8 cellular contexts compared by ENCODE assay signal in genomic region chr10:125144693-125145623, GRCh38. TPM values are rescaled to one million over a fixed set of nuclear protein-coding genes. Genes with fewer than 3 reads are reported as not detected.
A peak's percentile ranks its signal among the peaks of the same experiment; 100 is the strongest.
DNase-seq lines count a peak whose midpoint lies in the region; ATAC-seq and TF ChIP-seq lines count a peak whose summit lies in the region.

No MANE protein-coding gene starts in this region.

- no peak overlapping the region for H3K4me2 ChIP-seq in MM.1S (ENCODE audit: low read depth, low read length)

- H3K9ac ChIP-seq in stomach smooth muscle (ENCODE audit: low read length in 2 of 2) (peak overlapping the region in 1 of 2 donors; percentile 42), MM.1S (ENCODE audit: low read length) (no peak overlapping the region)

- H3K27ac Mint-ChIP-seq in CD8-positive, alpha-beta memory T cell, result no peak overlapping the region

- no peak overlapping the region for H3K4me3 ChIP-seq in CD8-positive, alpha-beta memory T cell (ENCODE audit: low read length)
- peak overlapping the region in 1 of 2 donors; percentile 49 for H3K4me3 ChIP-seq in stomach smooth muscle (ENCODE audit: low read length in 2 of 2)
- H3K4me3 ChIP-seq in MM.1S (ENCODE audit: low read length), result no peak overlapping the region

- TF ChIP-seq CTCF in MM.1S (IDR thresholded peaks at IDR 0.05; ENCODE audit: low read length), result no peak

- H3F3A ChIP-seq in MM.1S (ENCODE audit: insufficient read depth, low read length), result no peaks in the 10 kb centered on the region

- no peak for DNase-seq in CD8-positive, alpha-beta memory T cell
- DNase-seq in amniotic epithelial cell (ENCODE audit: low read depth) (peak; percentile 63), iPS-NIHi11 (ENCODE audit: low spot score) (peak; percentile 69), MM.1S (no peak), SHP77 treated with DMSO at 0.1 percent for 48 hours (lab: John Stamatoyannopoulos, UW) (no peak)

- POLR2A ChIA-PET in CD8-positive, alpha-beta memory T cell (lab: Charles Lee), result no interaction called here

- H3K4me1 ChIP-seq in CD8-positive, alpha-beta memory T cell (ENCODE audit: insufficient read depth, low read length), result no peaks in the 10 kb centered on the region
- H3K4me1 ChIP-seq in stomach smooth muscle (ENCODE audit: control insufficient read depth, insufficient read depth, low read length) (peaks cover 79% of the 10 kb centered on the region), MM.1S (ENCODE audit: low read length) (no peaks in the 10 kb centered on the region)

- H4K20me1 ChIP-seq in MM.1S (ENCODE audit: insufficient read depth, low read length), result no peaks in the 10 kb centered on the region

- peak overlapping the region; percentile 1 for H3K27ac ChIP-seq in CD8-positive, alpha-beta memory T cell (ENCODE audit: low read depth, low read length)
- H3K27ac ChIP-seq in stomach smooth muscle (ENCODE audit: low read length) (peak overlapping the region; percentile 41), MM.1S (ENCODE audit: low read length) (no peak overlapping the region)

- H3K36me3 ChIP-seq in CD8-positive, alpha-beta memory T cell (ENCODE audit: insufficient read depth, low read length), result no peaks in the 10 kb centered on the region
- no peaks in the 10 kb centered on the region for H3K36me3 ChIP-seq in stomach smooth muscle (ENCODE audit: control insufficient read depth in 2 of 2, insufficient read depth in 2 of 2, low read length in 2 of 2)
- H3K36me3 ChIP-seq in MM.1S (replicated peaks; ENCODE audit: insufficient read depth, low read length), result no peaks in the 10 kb centered on the region

- no peaks in the 10 kb centered on the region for H3K36me3 Mint-ChIP-seq in CD8-positive, alpha-beta memory T cell

- peaks cover 18 to 52% of the 10 kb centered on the region in 2 donors for H3K27me3 Mint-ChIP-seq in CD8-positive, alpha-beta memory T cell

- H3K9me3 ChIP-seq in CD8-positive, alpha-beta memory T cell (ENCODE audit: low read length), result no peaks in the 10 kb centered on the region
- H3K9me3 ChIP-seq in stomach smooth muscle (ENCODE audit: control insufficient read depth in 2 of 2, low read length in 2 of 2), result no peaks in the 10 kb centered on the region
- no peaks in the 10 kb centered on the region for H3K9me3 ChIP-seq in MM.1S (replicated peaks; ENCODE audit: insufficient read depth, low read length)

- no peaks in the 10 kb centered on the region for H3K27me3 ChIP-seq in CD8-positive, alpha-beta memory T cell (ENCODE audit: insufficient read depth, low read length, poor library complexity, severe bottlenecking)
- H3K27me3 ChIP-seq in stomach smooth muscle (ENCODE audit: control insufficient read depth in 1 of 2, insufficient read depth in 2 of 2, low read length in 2 of 2), result no peaks in the 10 kb centered on the region
- H3K27me3 ChIP-seq in MM.1S (replicated peaks; ENCODE audit: insufficient read depth, low read length), result peaks cover 78% of the 10 kb centered on the region

- peaks cover 0 to 7% (median 0%) of the 10 kb centered on the region in 3 donors for H3K4me1 Mint-ChIP-seq in CD8-positive, alpha-beta memory T cell

- no peaks in the 10 kb centered on the region for H3K79me2 ChIP-seq in MM.1S (ENCODE audit: low read length)

- ATAC-seq in HG02885 (IDR thresholded peaks at IDR 0.05; ENCODE audit: poor library complexity, unreplicated experiment) (peak; percentile 63), GM21390 (IDR thresholded peaks at IDR 0.05; ENCODE audit: unreplicated experiment) (no peak)

- no peaks in the 10 kb centered on the region for H3K9me2 ChIP-seq in MM.1S (replicated peaks; ENCODE audit: insufficient read depth, low read length)

- no peak overlapping the region for H3K4me3 Mint-ChIP-seq in CD8-positive, alpha-beta memory T cell

- H3K9me3 Mint-ChIP-seq in CD8-positive, alpha-beta memory T cell, result no peaks in the 10 kb centered on the region

- CTCF ChIA-PET in CD8-positive, alpha-beta memory T cell (lab: Charles Lee), result no interaction called here

- no peak overlapping the region for H2AFZ ChIP-seq in MM.1S (ENCODE audit: low read length)

RNA-seq across cellular contexts. Expression of gene CTBP2, which starts 15.4 kb away (rescaled TPM):
- 1 to 10 TPM; 1.4 to 1.8 TPM for total RNA-seq in CD8-positive, alpha-beta memory T cell
- polyA plus RNA-seq in CD8-positive, alpha-beta memory T cell, result 2.8 TPM

Comparison
In these comparisons a context has a peak if more than half of its experiments do, and no peak if none do; other contexts are left out.
1. DNase-seq: peak in amniotic epithelial cell (single experiment) and iPS-NIHi11 (single experiment); none in CD8-positive, alpha-beta memory T cell (0 of 5), MM.1S (single experiment) and SHP77 treated with DMSO at 0.1 percent for 48 hours (single experiment).